Comparison of ENCODE assay signal across 1 cellular context in the genomic region with DNA sequence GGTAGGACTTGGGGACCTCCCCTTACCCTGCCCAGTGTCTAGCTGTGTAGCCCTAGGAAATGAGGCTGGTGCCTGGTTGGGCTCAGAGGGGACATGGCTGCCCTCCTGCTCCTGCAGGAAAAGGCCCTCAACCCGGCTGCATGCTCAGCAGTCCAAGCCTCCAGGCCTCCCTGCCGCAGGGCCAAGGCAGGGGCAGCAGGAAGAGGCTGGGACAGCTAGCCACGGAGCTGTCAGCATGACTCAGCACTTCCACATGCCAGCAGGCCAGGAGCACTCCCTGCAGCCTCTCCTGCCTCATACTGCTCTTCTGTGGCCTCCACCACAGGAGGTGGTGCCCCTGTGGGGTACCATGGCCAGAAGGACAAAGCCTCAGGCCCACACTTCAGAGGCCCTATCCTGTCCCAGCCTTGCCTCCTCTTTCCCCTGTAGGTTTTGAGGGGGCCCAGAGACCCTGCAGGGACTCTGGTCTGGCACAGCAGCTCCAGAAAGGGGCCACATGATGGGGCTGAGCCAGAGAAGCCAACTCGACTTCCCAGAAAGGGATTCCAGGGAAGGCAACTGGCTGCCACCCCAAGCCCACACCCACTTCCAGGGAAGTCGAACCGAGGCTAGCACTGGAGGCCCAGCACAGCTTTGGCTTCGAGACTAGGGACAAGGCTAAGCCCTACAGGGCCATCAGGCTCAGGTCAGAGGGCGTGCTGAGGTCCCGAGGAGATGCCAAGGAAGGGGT.
TF ChIP-seq lines count a peak whose summit lies in the region.

No MANE protein-coding gene starts in this region.

TF ChIP-seq in HepG2, 621 proteins besides CTCF, POLR2A, EP300 and RAD21 (continued from another document and continues in another):
- no peak for TF ChIP-seq ZHX1 (CRISPR knock-in tag; IDR thresholded peaks at IDR 0.05; ENCODE audit: low read depth)
- no peak for TF ChIP-seq ZNF383 (CRISPR knock-in tag; IDR thresholded peaks at IDR 0.05; ENCODE audit: borderline replicate concordance)
- TF ChIP-seq PHF5A (CRISPR knock-in tag; IDR thresholded peaks at IDR 0.05; ENCODE audit: low read depth, unreplicated experiment) = no peak
- no peak for TF ChIP-seq ELK4 (CRISPR knock-in tag; IDR thresholded peaks at IDR 0.05; ENCODE audit: borderline replicate concordance)
- no peak for TF ChIP-seq DNMT1 (CRISPR knock-in tag; IDR thresholded peaks at IDR 0.05)
- no peak for TF ChIP-seq GZF1 (CRISPR knock-in tag; IDR thresholded peaks at IDR 0.05)
- no peak for TF ChIP-seq ZNF83 (CRISPR knock-in tag; IDR thresholded peaks at IDR 0.05; ENCODE audit: borderline replicate concordance)
- no peak for TF ChIP-seq TFDP1 (CRISPR knock-in tag; IDR thresholded peaks at IDR 0.05; ENCODE audit: borderline replicate concordance)
- TF ChIP-seq RBM22 (optimal IDR thresholded peaks at IDR 0.05; ENCODE audit: low read length) = peak; percentile 85
- TF ChIP-seq TFAP4 (IDR thresholded peaks at IDR 0.05; ENCODE audit: borderline replicate concordance, low read depth) = no peak
- TF ChIP-seq MAZ (IDR thresholded peaks at IDR 0.05; ENCODE audit: borderline replicate concordance, low read depth, low read length) = no peak
- TF ChIP-seq MAZ (CRISPR knock-in tag; IDR thresholded peaks at IDR 0.05; ENCODE audit: low read depth) = no peak
- TF ChIP-seq, protein P1, sequence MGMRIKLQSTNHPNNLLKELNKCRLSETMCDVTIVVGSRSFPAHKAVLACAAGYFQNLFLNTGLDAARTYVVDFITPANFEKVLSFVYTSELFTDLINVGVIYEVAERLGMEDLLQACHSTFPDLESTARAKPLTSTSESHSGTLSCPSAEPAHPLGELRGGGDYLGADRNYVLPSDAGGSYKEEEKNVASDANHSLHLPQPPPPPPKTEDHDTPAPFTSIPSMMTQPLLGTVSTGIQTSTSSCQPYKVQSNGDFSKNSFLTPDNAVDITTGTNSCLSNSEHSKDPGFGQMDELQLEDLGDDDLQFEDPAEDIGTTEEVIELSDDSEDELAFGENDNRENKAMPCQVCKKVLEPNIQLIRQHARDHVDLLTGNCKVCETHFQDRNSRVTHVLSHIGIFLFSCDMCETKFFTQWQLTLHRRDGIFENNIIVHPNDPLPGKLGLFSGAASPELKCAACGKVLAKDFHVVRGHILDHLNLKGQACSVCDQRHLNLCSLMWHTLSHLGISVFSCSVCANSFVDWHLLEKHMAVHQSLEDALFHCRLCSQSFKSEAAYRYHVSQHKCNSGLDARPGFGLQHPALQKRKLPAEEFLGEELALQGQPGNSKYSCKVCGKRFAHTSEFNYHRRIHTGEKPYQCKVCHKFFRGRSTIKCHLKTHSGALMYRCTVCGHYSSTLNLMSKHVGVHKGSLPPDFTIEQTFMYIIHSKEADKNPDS (CRISPR knock-in tag; IDR thresholded peaks at IDR 0.05) = no peak
- no peak for TF ChIP-seq ZNF572 (CRISPR knock-in tag; IDR thresholded peaks at IDR 0.05)
- peak; percentile 35; the same call in 1 of the 2 replicates for TF ChIP-seq ZNF580 (CRISPR knock-in tag; IDR thresholded peaks at IDR 0.05; ENCODE audit: borderline replicate concordance, low read depth)
- TF ChIP-seq, protein P2, sequence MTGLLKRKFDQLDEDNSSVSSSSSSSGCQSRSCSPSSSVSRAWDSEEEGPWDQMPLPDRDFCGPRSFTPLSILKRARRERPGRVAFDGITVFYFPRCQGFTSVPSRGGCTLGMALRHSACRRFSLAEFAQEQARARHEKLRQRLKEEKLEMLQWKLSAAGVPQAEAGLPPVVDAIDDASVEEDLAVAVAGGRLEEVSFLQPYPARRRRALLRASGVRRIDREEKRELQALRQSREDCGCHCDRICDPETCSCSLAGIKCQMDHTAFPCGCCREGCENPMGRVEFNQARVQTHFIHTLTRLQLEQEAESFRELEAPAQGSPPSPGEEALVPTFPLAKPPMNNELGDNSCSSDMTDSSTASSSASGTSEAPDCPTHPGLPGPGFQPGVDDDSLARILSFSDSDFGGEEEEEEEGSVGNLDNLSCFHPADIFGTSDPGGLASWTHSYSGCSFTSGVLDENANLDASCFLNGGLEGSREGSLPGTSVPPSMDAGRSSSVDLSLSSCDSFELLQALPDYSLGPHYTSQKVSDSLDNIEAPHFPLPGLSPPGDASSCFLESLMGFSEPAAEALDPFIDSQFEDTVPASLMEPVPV (CRISPR knock-in tag; IDR thresholded peaks at IDR 0.05) = no peak
- TF ChIP-seq ZBTB43 (CRISPR knock-in tag; conservative IDR thresholded peaks at IDR 0.05) = 0 out of 2 replicates have a peak, but pooled peaks have one; percentile 36
- no peak for TF ChIP-seq ZNF296 (CRISPR knock-in tag; conservative IDR thresholded peaks at IDR 0.05)
- TF ChIP-seq, protein P3, sequence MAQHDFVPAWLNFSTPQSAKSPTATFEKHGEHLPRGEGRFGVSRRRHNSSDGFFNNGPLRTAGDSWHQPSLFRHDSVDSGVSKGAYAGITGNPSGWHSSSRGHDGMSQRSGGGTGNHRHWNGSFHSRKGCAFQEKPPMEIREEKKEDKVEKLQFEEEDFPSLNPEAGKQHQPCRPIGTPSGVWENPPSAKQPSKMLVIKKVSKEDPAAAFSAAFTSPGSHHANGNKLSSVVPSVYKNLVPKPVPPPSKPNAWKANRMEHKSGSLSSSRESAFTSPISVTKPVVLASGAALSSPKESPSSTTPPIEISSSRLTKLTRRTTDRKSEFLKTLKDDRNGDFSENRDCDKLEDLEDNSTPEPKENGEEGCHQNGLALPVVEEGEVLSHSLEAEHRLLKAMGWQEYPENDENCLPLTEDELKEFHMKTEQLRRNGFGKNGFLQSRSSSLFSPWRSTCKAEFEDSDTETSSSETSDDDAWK (CRISPR knock-in tag; IDR thresholded peaks at IDR 0.05) = no peak
- TF ChIP-seq, protein P4, sequence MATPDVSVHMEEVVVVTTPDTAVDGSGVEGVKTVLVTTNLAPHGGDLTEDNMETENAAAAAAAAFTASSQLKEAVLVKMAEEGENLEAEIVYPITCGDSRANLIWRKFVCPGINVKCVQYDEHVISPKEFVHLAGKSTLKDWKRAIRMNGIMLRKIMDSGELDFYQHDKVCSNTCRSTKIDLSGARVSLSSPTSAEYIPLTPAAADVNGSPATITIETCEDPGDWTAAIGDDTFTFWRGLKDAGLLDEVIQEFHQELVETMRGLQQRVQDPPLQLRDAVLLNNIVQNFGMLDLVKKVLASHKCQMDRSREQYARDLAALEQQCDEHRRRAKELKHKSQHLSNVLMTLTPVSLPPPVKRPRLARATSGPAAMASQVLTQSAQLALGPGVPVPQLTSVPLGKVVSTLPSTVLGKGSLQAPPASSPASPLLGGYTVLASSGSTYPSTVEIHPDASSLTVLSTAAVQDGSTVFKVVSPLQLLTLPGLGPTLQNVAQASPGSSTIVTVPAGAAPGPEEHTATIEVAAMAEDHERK (CRISPR knock-in tag; IDR thresholded peaks at IDR 0.05; ENCODE audit: low read depth) = no peak
- TF ChIP-seq HDAC6 (IDR thresholded peaks at IDR 0.05; ENCODE audit: low read depth, low read length) = no peak
- no peak for TF ChIP-seq SETDB1 (CRISPR knock-in tag; IDR thresholded peaks at IDR 0.05; ENCODE audit: borderline replicate concordance)
- no peak for TF ChIP-seq FOXA1 (IDR thresholded peaks at IDR 0.05)
- TF ChIP-seq FOXA1 (CRISPR knock-in tag; IDR thresholded peaks at IDR 0.05) = no peak
- TF ChIP-seq ARNT2 (CRISPR knock-in tag; IDR thresholded peaks at IDR 0.05; ENCODE audit: low read depth) = no peak
- peak; percentile 9 for TF ChIP-seq CBX1 (IDR thresholded peaks at IDR 0.05; ENCODE audit: low read depth)
- 0 out of 2 replicates have a peak, but pooled peaks have one; percentile 34 for TF ChIP-seq ZNF543 (CRISPR knock-in tag; IDR thresholded peaks at IDR 0.05)
- no peak for TF ChIP-seq ZMAT3 (CRISPR knock-in tag; conservative IDR thresholded peaks at IDR 0.05)
- TF ChIP-seq POLR2AphosphoS2 (IDR thresholded peaks at IDR 0.05; ENCODE audit: low read depth, low read length) = no peak
- no peak for TF ChIP-seq HMG20B (CRISPR knock-in tag; conservative IDR thresholded peaks at IDR 0.05)
- TF ChIP-seq, protein P5, sequence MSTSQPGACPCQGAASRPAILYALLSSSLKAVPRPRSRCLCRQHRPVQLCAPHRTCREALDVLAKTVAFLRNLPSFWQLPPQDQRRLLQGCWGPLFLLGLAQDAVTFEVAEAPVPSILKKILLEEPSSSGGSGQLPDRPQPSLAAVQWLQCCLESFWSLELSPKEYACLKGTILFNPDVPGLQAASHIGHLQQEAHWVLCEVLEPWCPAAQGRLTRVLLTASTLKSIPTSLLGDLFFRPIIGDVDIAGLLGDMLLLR (CRISPR knock-in tag; IDR thresholded peaks at IDR 0.05) = no peak
- TF ChIP-seq PTBP1 (IDR thresholded peaks at IDR 0.05; ENCODE audit: low read depth, low read length, poor library complexity, severe bottlenecking) = peak; percentile 27
- no peak for TF ChIP-seq ISL2 (CRISPR knock-in tag; IDR thresholded peaks at IDR 0.05)
- TF ChIP-seq ZBTB8A (CRISPR knock-in tag; IDR thresholded peaks at IDR 0.05; ENCODE audit: borderline replicate concordance, low read depth) = no peak
- peak; percentile 44; the same call in 1 of the 2 replicates for TF ChIP-seq HNRNPL (IDR thresholded peaks at IDR 0.05; ENCODE audit: low read depth, low read length)
- TF ChIP-seq, protein P6, sequence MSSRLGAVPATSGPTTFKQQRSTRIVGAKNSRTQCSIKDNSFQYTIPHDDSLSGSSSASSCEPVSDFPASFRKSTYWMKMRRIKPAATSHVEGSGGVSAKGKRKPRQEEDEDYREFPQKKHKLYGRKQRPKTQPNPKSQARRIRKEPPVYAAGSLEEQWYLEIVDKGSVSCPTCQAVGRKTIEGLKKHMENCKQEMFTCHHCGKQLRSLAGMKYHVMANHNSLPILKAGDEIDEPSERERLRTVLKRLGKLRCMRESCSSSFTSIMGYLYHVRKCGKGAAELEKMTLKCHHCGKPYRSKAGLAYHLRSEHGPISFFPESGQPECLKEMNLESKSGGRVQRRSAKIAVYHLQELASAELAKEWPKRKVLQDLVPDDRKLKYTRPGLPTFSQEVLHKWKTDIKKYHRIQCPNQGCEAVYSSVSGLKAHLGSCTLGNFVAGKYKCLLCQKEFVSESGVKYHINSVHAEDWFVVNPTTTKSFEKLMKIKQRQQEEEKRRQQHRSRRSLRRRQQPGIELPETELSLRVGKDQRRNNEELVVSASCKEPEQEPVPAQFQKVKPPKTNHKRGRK (CRISPR knock-in tag; IDR thresholded peaks at IDR 0.05) = no peak
